ENCODE assay signal across 1 cellular context in the genomic region with DNA sequence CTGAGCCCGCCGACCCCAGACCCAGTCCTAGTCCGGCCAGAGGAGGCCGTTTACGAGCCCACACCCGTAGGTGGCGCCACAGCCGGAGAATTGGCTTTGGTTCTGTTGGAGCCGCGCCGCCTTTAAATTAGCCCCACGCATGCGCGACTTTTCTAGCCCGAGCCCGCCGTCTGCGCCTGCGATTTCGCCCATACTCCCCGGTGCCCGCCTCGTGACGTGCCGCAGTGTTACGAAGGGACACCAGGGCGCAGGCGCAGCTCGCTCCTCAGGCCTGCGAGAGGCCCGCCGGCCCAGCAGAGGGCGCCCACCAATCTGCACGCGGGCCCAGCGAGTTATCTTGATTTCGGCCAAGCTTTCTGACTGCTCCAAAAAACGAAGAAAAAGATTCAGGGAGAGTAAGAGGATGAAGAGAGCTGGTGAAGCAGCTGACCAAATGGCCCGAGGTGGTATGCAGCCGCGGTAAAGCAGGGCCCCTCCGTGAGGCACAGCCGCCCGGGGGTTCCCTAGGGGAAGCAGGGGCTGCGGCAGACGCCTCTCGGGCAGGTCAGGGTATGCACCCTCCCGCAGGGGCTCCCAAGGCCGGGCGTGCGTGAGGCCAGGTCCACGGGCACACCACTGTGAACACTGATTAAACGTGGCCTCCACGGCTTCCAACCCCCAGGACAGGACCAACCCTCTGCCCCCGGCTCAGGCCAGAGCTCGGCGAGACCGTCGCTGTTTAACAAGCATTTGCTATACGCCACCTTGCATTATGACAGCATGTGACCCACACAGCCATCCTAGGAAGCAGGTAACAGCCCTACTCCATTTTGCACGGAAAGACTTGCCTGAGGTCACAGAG.
TF ChIP-seq lines count a peak whose summit lies in the region.

No MANE protein-coding gene starts in this region.

TF ChIP-seq in HepG2, 621 proteins besides CTCF, POLR2A, EP300 and RAD21 (continued from another document and continues in another):
- TF ChIP-seq, protein P1, sequence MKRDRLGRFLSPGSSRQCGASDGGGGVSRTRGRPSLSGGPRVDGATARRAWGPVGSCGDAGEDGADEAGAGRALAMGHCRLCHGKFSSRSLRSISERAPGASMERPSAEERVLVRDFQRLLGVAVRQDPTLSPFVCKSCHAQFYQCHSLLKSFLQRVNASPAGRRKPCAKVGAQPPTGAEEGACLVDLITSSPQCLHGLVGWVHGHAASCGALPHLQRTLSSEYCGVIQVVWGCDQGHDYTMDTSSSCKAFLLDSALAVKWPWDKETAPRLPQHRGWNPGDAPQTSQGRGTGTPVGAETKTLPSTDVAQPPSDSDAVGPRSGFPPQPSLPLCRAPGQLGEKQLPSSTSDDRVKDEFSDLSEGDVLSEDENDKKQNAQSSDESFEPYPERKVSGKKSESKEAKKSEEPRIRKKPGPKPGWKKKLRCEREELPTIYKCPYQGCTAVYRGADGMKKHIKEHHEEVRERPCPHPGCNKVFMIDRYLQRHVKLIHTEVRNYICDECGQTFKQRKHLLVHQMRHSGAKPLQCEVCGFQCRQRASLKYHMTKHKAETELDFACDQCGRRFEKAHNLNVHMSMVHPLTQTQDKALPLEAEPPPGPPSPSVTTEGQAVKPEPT (CRISPR knock-in tag; IDR thresholded peaks at IDR 0.05; ENCODE audit: low read depth) = no peak
- peak; percentile 68; the same call in 1 of the 2 replicates for TF ChIP-seq SMAD1 (CRISPR knock-in tag; IDR thresholded peaks at IDR 0.05; ENCODE audit: borderline replicate concordance, low read depth)
- TF ChIP-seq CCDC6 (CRISPR knock-in tag; IDR thresholded peaks at IDR 0.05) = 0 out of 2 replicates have a peak, but pooled peaks have one; percentile 70
- peak; percentile 78 for TF ChIP-seq ZFX (CRISPR knock-in tag; IDR thresholded peaks at IDR 0.05; ENCODE audit: low read depth)
- 0 out of 2 replicates have a peak, but pooled peaks have one; percentile 39 for TF ChIP-seq SALL2 (CRISPR knock-in tag; IDR thresholded peaks at IDR 0.05)
- peak in 1 of 2 experiments; percentile 29; a peak in 1 of 4 replicates for TF ChIP-seq KLF16 (CRISPR knock-in tag; IDR thresholded peaks at IDR 0.05)
- peak; percentile 92 for TF ChIP-seq POGZ (CRISPR knock-in tag; IDR thresholded peaks at IDR 0.05)
- TF ChIP-seq ZNF143 (CRISPR knock-in tag; IDR thresholded peaks at IDR 0.05) = peak; percentile 11; the same call in 1 of the 2 replicates
- 0 out of 2 replicates have a peak, but pooled peaks have one; percentile 57 for TF ChIP-seq CERS6 (CRISPR knock-in tag; IDR thresholded peaks at IDR 0.05)
- TF ChIP-seq, protein P2, sequence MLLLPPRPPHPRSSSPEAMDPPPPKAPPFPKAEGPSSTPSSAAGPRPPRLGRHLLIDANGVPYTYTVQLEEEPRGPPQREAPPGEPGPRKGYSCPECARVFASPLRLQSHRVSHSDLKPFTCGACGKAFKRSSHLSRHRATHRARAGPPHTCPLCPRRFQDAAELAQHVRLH (CRISPR knock-in tag; IDR thresholded peaks at IDR 0.05; ENCODE audit: borderline replicate concordance, low read depth) = no peak
- peak; percentile 73 for TF ChIP-seq UBTF (CRISPR knock-in tag; IDR thresholded peaks at IDR 0.05)
- TF ChIP-seq NFKB2 (CRISPR knock-in tag; IDR thresholded peaks at IDR 0.05; ENCODE audit: borderline replicate concordance) = peak; percentile 11; the same call in 1 of the 2 replicates
- TF ChIP-seq XRCC5 (optimal IDR thresholded peaks at IDR 0.05; ENCODE audit: low read length) = peak; percentile 97
- no peak for TF ChIP-seq ZNF775 (CRISPR knock-in tag; IDR thresholded peaks at IDR 0.05; ENCODE audit: borderline replicate concordance)
- peak; percentile 90 for TF ChIP-seq HDAC1 (CRISPR knock-in tag; IDR thresholded peaks at IDR 0.05)
- TF ChIP-seq ETV6 (CRISPR knock-in tag; conservative IDR thresholded peaks at IDR 0.05) = no peak
- 0 out of 2 replicates have a peak, but pooled peaks have one; percentile 7 for TF ChIP-seq ZNF280D (CRISPR knock-in tag; IDR thresholded peaks at IDR 0.05)
- peak; percentile 89; the same call in 1 of the 2 replicates for TF ChIP-seq ZNF556 (CRISPR knock-in tag; IDR thresholded peaks at IDR 0.05; ENCODE audit: borderline replicate concordance)
- peak; percentile 86; the same call in 1 of the 2 replicates for TF ChIP-seq ZNF670 (CRISPR knock-in tag; IDR thresholded peaks at IDR 0.05; ENCODE audit: borderline replicate concordance)
- TF ChIP-seq XBP1 (CRISPR knock-in tag; IDR thresholded peaks at IDR 0.05) = 0 out of 2 replicates have a peak, but pooled peaks have one; percentile 62
- TF ChIP-seq, protein P3, sequence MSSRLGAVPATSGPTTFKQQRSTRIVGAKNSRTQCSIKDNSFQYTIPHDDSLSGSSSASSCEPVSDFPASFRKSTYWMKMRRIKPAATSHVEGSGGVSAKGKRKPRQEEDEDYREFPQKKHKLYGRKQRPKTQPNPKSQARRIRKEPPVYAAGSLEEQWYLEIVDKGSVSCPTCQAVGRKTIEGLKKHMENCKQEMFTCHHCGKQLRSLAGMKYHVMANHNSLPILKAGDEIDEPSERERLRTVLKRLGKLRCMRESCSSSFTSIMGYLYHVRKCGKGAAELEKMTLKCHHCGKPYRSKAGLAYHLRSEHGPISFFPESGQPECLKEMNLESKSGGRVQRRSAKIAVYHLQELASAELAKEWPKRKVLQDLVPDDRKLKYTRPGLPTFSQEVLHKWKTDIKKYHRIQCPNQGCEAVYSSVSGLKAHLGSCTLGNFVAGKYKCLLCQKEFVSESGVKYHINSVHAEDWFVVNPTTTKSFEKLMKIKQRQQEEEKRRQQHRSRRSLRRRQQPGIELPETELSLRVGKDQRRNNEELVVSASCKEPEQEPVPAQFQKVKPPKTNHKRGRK (CRISPR knock-in tag; IDR thresholded peaks at IDR 0.05) = no peak
- no peak for TF ChIP-seq USF2 (IDR thresholded peaks at IDR 0.05; ENCODE audit: low read depth, low read length)
- peak; percentile 48; the same call in 1 of the 2 replicates for TF ChIP-seq USF2 (CRISPR knock-in tag; IDR thresholded peaks at IDR 0.05; ENCODE audit: borderline replicate concordance)
- TF ChIP-seq, protein P4, sequence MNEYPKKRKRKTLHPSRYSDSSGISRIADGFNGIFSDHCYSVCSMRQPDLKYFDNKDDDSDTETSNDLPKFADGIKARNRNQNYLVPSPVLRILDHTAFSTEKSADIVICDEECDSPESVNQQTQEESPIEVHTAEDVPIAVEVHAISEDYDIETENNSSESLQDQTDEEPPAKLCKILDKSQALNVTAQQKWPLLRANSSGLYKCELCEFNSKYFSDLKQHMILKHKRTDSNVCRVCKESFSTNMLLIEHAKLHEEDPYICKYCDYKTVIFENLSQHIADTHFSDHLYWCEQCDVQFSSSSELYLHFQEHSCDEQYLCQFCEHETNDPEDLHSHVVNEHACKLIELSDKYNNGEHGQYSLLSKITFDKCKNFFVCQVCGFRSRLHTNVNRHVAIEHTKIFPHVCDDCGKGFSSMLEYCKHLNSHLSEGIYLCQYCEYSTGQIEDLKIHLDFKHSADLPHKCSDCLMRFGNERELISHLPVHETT (CRISPR knock-in tag; conservative IDR thresholded peaks at IDR 0.05) = 0 out of 2 replicates have a peak, but pooled peaks have one; percentile 48
- TF ChIP-seq ZNF431 (CRISPR knock-in tag; IDR thresholded peaks at IDR 0.05; ENCODE audit: borderline replicate concordance, low read depth) = no peak
- TF ChIP-seq ZSCAN25 (CRISPR knock-in tag; IDR thresholded peaks at IDR 0.05) = no peak
- TF ChIP-seq ZNF230 (CRISPR knock-in tag; IDR thresholded peaks at IDR 0.05) = peak; percentile 48
- TF ChIP-seq NFKBIZ (CRISPR knock-in tag; IDR thresholded peaks at IDR 0.05) = no peak
- peak; percentile 75 for TF ChIP-seq TFE3 (CRISPR knock-in tag; IDR thresholded peaks at IDR 0.05)
- TF ChIP-seq PBX3 (CRISPR knock-in tag; IDR thresholded peaks at IDR 0.05; ENCODE audit: borderline replicate concordance) = peak; percentile 45; the same call in 1 of the 2 replicates
- 0 out of 2 replicates have a peak, but pooled peaks have one; percentile 54 for TF ChIP-seq ZZZ3 (CRISPR knock-in tag; IDR thresholded peaks at IDR 0.05; ENCODE audit: borderline replicate concordance)
- TF ChIP-seq CEBPB (IDR thresholded peaks at IDR 0.05; ENCODE audit: borderline replicate concordance, low read depth, low read length) = no peak
- peak; percentile 82; the same call in 1 of the 2 replicates for TF ChIP-seq PHF20 (CRISPR knock-in tag; IDR thresholded peaks at IDR 0.05)
- no peak for TF ChIP-seq ZBTB2 (CRISPR knock-in tag; IDR thresholded peaks at IDR 0.05; ENCODE audit: low read depth)
